In the genomic region with DNA sequence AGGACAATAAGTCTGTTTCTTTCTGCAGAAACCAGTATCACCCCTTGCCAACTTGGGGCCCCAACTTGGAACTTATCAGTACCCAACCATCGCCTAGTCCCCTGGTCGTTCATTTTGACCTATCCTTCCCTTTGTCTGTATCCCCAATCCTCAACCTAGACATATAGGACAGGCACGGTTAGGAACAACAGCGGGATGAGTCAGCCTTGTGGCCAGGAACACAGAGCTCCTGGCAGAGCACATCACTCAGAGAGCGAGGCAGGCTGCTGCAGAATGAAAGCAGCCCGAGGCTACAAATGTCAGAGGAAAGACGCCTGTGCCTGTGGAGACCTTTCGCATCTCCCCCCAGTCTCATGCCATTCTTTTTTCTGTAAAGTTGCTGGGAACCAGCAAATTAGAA, we compare ENCODE assay signal across 9 cellular contexts. TPM values are rescaled to one million over a fixed set of nuclear protein-coding genes. Genes with fewer than 3 reads are reported as not detected.
A peak's percentile ranks its signal among the peaks of the same experiment; 100 is the strongest.
DNase-seq lines count a peak whose midpoint lies in the region; TF ChIP-seq lines count a peak whose summit lies in the region.
"Had no signal": no experiment of that assay in that cellular context is flagged by ENCODE, and none has a peak within 500 bp of the region (broad histone marks: within the 10 kb centered on the region; RNA-seq: fewer than 3 reads in every experiment).

No MANE protein-coding gene starts in this region.

- DNase-seq in MCF 10A (ENCODE audit: unreplicated experiment) (peak; percentile 93), iPS-NIHi7 (ENCODE audit: extremely low spot score) (peak; percentile 66), testis (peak; percentile 63), NCI-H2227 treated with DMSO at 0.1 percent for 48 hours (lab: John Stamatoyannopoulos, UW) (no peak), posterior vena cava (ENCODE audit: low spot score) (no peak)
- DNase-seq in stimulated activated CD8-positive, alpha-beta memory T cell treated with anti-CD3 and anti-CD28 coated beads, Interleukin-4, amount 100 ng/mL, for 48 hours, result no peak
- no peak for DNase-seq in stimulated activated CD4-positive, alpha-beta T cell treated with anti-CD3 and anti-CD28 coated beads, Interleukin-12 subunit alpha, Interleukin-12 subunit beta, amount 100 ng/mL, for 4 hours
- DNase-seq: activated naive CD8-positive, alpha-beta T cell treated with anti-CD3 and anti-CD28 coated beads for 36 hours had no signal

- no peak overlapping the region for H3K4me3 ChIP-seq in HUES48 (ENCODE audit: low read depth, low read length)
- H3K4me3 ChIP-seq in testis, result no peak overlapping the region

- no peaks in the 10 kb centered on the region for H3K36me3 Mint-ChIP-seq in MCF 10A (ENCODE audit: insufficient read depth, unreplicated experiment)
- H3K36me3 Mint-ChIP-seq: activated naive CD8-positive, alpha-beta T cell treated with anti-CD3 and anti-CD28 coated beads for 36 hours had no signal

- H3K9ac ChIP-seq in HUES48 (ENCODE audit: low read depth, low read length), result no peak overlapping the region

- no peaks in the 10 kb centered on the region for H3K27me3 Mint-ChIP-seq in MCF 10A (ENCODE audit: insufficient read depth, unreplicated experiment)

- no TSS peak for BruUV-seq in MCF 10A (replicated peaks; lab: Mats Ljungman, UMichigan)

- WGBS in testis, 2 donors, result 31 to 48% methylated on average over 8 of the region's 8 CpGs

- peak overlapping the region; percentile 24 for H3K27ac ChIP-seq in HUES48 (ENCODE audit: low read depth, low read length)
- no peak overlapping the region for H3K27ac ChIP-seq in testis

- POLR2A ChIA-PET in MCF 10A (lab: Yijun Ruan, JAX), result interaction anchor here (0.7 to 2.8 kb wide), 18 partner anchors 9 to 967 kb away, joined by 3 to 20 read pairs (median 4); no protein-coding TSS in a partner anchor

- peak overlapping the region; percentile 42 for H3K4me3 Mint-ChIP-seq in MCF 10A (ENCODE audit: unreplicated experiment)
- H3K4me3 Mint-ChIP-seq: activated naive CD8-positive, alpha-beta T cell treated with anti-CD3 and anti-CD28 coated beads for 36 hours had no signal

- CTCF ChIA-PET in MCF 10A (lab: Yijun Ruan, JAX), result interaction anchor here (0.6 to 1.7 kb wide), 6 partner anchors 17 to 967 kb away, joined by 3 to 8 read pairs (median 3); no protein-coding TSS in a partner anchor

- H3K9me3 Mint-ChIP-seq in MCF 10A (ENCODE audit: unreplicated experiment), result no peaks in the 10 kb centered on the region
- H3K9me3 Mint-ChIP-seq: activated naive CD8-positive, alpha-beta T cell treated with anti-CD3 and anti-CD28 coated beads for 36 hours had no signal

- H3K4me1 Mint-ChIP-seq in MCF 10A (ENCODE audit: insufficient read depth, unreplicated experiment), result peaks cover 49% of the 10 kb centered on the region

- H3K36me3 ChIP-seq in HUES48 (ENCODE audit: control insufficient read depth, insufficient read depth, low read length) (peaks cover 13% of the 10 kb centered on the region; the same call in 1 of the 2 replicates), testis (ENCODE audit: low read depth, missing control alignments) (no peaks in the 10 kb centered on the region)

- intact Hi-C loops in MCF 10A (cut with micrococcal nuclease), result no loop called here
- intact Hi-C loops in testis (cut with DNase I; ENCODE audit: low total_unique reads), result no loop called here
- intact Hi-C loops in posterior vena cava (cut with DNase I), result no loop called here

- TF ChIP-seq POLR2A in testis (IDR thresholded peaks at IDR 0.05), result no peak

- H3K27ac Mint-ChIP-seq in MCF 10A (ENCODE audit: low read depth, unreplicated experiment), result peak overlapping the region; percentile 84
- H3K27ac Mint-ChIP-seq: activated naive CD8-positive, alpha-beta T cell treated with anti-CD3 and anti-CD28 coated beads for 36 hours had no signal

- H3K9me3 ChIP-seq in HUES48 (ENCODE audit: control insufficient read depth, insufficient read depth, low read length) (no peaks in the 10 kb centered on the region), testis (no peaks in the 10 kb centered on the region)

- no peak for TF ChIP-seq CTCF in MCF 10A (IDR thresholded peaks at IDR 0.05; ENCODE audit: unreplicated experiment)
- TF ChIP-seq CTCF in testis (IDR thresholded peaks at IDR 0.05), result no peak

- H3K27me3 ChIP-seq in HUES48 (ENCODE audit: control insufficient read depth, insufficient read depth, low read length) (no peaks in the 10 kb centered on the region), testis (no peaks in the 10 kb centered on the region)

- H3K4me1 ChIP-seq in HUES48 (ENCODE audit: control insufficient read depth, insufficient read depth, low read length) (no peaks in the 10 kb centered on the region; the same call in 1 of the 2 replicates), testis (peaks cover 12% of the 10 kb centered on the region)

RNA-seq across cellular contexts. Expression of a gene that starts 14.6 kb away (rescaled TPM):
- total RNA-seq in MCF 10A (2022) (0.25 and 0.33 TPM in 2 replicates), testis (100 to 1,000 TPM; 185 to 392 TPM), posterior vena cava (100 to 1,000 TPM; 117 to 138 TPM)
- 236 TPM for polyA plus RNA-seq in testis (ENCODE audit: insufficient read depth, low read depth, low replicate concordance)

Comparison
In these comparisons a context has a peak if more than half of its experiments do, and no peak if none do; other contexts are left out.
1. DNase-seq: peak in MCF 10A (single experiment), iPS-NIHi7 (single experiment) and testis (single experiment); none in NCI-H2227 treated with DMSO at 0.1 percent for 48 hours (single experiment), posterior vena cava (single experiment), stimulated activated CD8-positive, alpha-beta memory T cell treated with anti-CD3 and anti-CD28 coated beads, Interleukin-4, amount 100 ng/mL, for 48 hours (single experiment) and stimulated activated CD4-positive, alpha-beta T cell treated with anti-CD3 and anti-CD28 coated beads, Interleukin-12 subunit alpha, Interleukin-12 subunit beta, amount 100 ng/mL, for 4 hours (single experiment).
2. RNA of a gene that starts 14.6 kb away (total RNA-seq): 185 to 392 TPM in testis and 117 to 138 TPM in posterior vena cava; 0.25 to 0.33 TPM in MCF 10A; every median in the first group is over 10 times any median in the second.